21 cellular contexts compared by ENCODE assay signal in the genomic region with DNA sequence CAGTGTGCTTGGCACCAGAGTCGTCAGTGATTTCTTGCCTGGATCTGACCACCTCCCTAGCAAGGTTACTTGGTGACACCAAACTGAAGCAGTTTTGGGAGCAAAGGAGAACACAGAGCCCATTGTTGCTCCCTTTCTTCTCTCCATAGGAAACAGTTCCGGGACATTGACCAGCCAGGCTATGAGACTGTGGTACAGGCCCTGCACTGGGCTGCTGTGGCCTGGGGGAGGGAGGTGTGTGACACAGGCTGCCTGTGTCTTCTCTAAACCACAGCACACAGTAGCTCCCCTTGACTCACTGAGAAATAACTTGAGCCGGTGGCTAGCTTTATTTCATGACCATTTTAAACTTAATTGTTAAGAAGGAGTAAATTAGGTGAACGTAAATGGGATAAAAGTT.
"Had no signal": no experiment of that assay in that cellular context is flagged by ENCODE, and none has a peak within 500 bp of the region (broad histone marks: within the 10 kb centered on the region; RNA-seq: fewer than 3 reads in every experiment).

No MANE protein-coding gene starts in this region.

- H3K4me1 ChIP-seq: psoas muscle, sigmoid colon, testis had no signal

- H3K36me3 ChIP-seq: sigmoid colon, stomach had no signal

- H3K4me3 ChIP-seq: coronary artery, lung, psoas muscle, sigmoid colon, stomach, testis had no signal

- FAIRE-seq: TTC549 had no signal

- H3K9me3 ChIP-seq: psoas muscle, sigmoid colon, stomach, testis had no signal

- H3K36me3 Mint-ChIP-seq: activated naive CD4-positive, alpha-beta T cell treated with anti-CD3 and anti-CD28 coated beads, Interleukin-2, amount 50 U/mL, for 72 hours; brain; naive thymus-derived CD4-positive, alpha-beta T cell had no signal

- DNase-seq: activated B cell treated with CpG ODN at 0.5 μM for 24 hours; activated CD4-positive, alpha-beta T cell treated with anti-CD3 and anti-CD28 coated beads for 48 hours; activated CD8-positive, alpha-beta T cell treated with anti-CD3 and anti-CD28 coated beads for 36 hours; activated effector memory CD4-positive, alpha-beta T cell treated with Interleukin-2 at 50 U/mL for 16 hours; activated T-cell treated with anti-CD3 and anti-CD28 coated beads, Interleukin-2, amount 50 U/mL, for 4 hours; amygdala; central memory CD4-positive, alpha-beta T cell; hypothalamus; naive thymus-derived CD4-positive, alpha-beta T cell; occipital lobe; psoas muscle; sigmoid colon; stimulated activated CD4-positive, alpha-beta T cell treated with anti-CD3 and anti-CD28 coated beads, Interleukin-1b, Interleukin-23, amount 100 ng/mL, for 48 hours; stomach; testis had no signal

- H3K4me3 Mint-ChIP-seq: activated B cell treated with CpG ODN at 0.5 μM for 24 hours; activated CD8-positive, alpha-beta T cell treated with anti-CD3 and anti-CD28 coated beads for 36 hours; activated T-cell treated with anti-CD3 and anti-CD28 coated beads, Interleukin-2, amount 50 U/mL, for 4 hours; brain; naive thymus-derived CD4-positive, alpha-beta T cell had no signal

- H3K4me1 Mint-ChIP-seq: activated B cell treated with CpG ODN at 0.5 μM for 24 hours; brain; naive thymus-derived CD4-positive, alpha-beta T cell had no signal

- ATAC-seq: activated CD8-positive, alpha-beta T cell treated with anti-CD3 and anti-CD28 coated beads for 36 hours; activated naive CD4-positive, alpha-beta T cell treated with anti-CD3 and anti-CD28 coated beads, Interleukin-2, amount 50 U/mL, for 72 hours; activated T-cell treated with anti-CD3 and anti-CD28 coated beads, Interleukin-2, amount 50 U/mL, for 4 hours; esophagus mucosa; naive thymus-derived CD4-positive, alpha-beta T cell; psoas muscle had no signal

- H3K27ac Mint-ChIP-seq: activated B cell treated with CpG ODN at 0.5 μM for 24 hours; activated CD8-positive, alpha-beta T cell treated with anti-CD3 and anti-CD28 coated beads for 36 hours; activated naive CD4-positive, alpha-beta T cell treated with anti-CD3 and anti-CD28 coated beads, Interleukin-2, amount 50 U/mL, for 72 hours; brain; naive thymus-derived CD4-positive, alpha-beta T cell had no signal

- H3K27me3 ChIP-seq: sigmoid colon, stomach, testis had no signal

- H3K27ac ChIP-seq: coronary artery, psoas muscle, sigmoid colon, stomach, testis had no signal

- H3K9me3 Mint-ChIP-seq: activated B cell treated with CpG ODN at 0.5 μM for 24 hours; activated CD8-positive, alpha-beta T cell treated with anti-CD3 and anti-CD28 coated beads for 36 hours; activated T-cell treated with anti-CD3 and anti-CD28 coated beads, Interleukin-2, amount 50 U/mL, for 4 hours had no signal

- H3K27me3 Mint-ChIP-seq: activated CD8-positive, alpha-beta T cell treated with anti-CD3 and anti-CD28 coated beads for 36 hours had no signal
